Comparison of ENCODE assay signal across 21 cellular contexts in genomic region chr22:32733196-32733595, GRCh38.
"Had no signal": no experiment of that assay in that cellular context is flagged by ENCODE, and none has a peak within 500 bp of the region (broad histone marks: within the 10 kb centered on the region; RNA-seq: fewer than 3 reads in every experiment).

No MANE protein-coding gene starts in this region.

- H3K36me3 Mint-ChIP-seq: activated naive CD4-positive, alpha-beta T cell treated with anti-CD3 and anti-CD28 coated beads, Interleukin-2, amount 50 U/mL, for 24 hours had no signal

- H3K27me3 Mint-ChIP-seq: activated naive CD4-positive, alpha-beta T cell treated with anti-CD3 and anti-CD28 coated beads, Interleukin-2, amount 50 U/mL, for 24 hours had no signal

- H3K4me1 Mint-ChIP-seq: activated naive CD4-positive, alpha-beta T cell treated with anti-CD3 and anti-CD28 coated beads, Interleukin-2, amount 50 U/mL, for 24 hours; T-helper 17 cell had no signal

- FAIRE-seq: TTC549 had no signal

- DNase-seq: activated CD4-positive, alpha-beta T cell treated with anti-CD3 and anti-CD28 coated beads for 4 hours; activated CD8-positive, alpha-beta memory T cell treated with anti-CD3 and anti-CD28 coated beads, Interleukin-2, amount 50 U/mL, for 4 hours; activated CD8-positive, alpha-beta T cell treated with anti-CD3 and anti-CD28 coated beads for 36 hours; activated T-cell treated with anti-CD3 and anti-CD28 coated beads, Interleukin-2, amount 50 U/mL, for 72 hours; aorta; caudate nucleus; MG63; MV-4-11; NCI-H1105; NCI-H2029; NCI-H2107; NCI-H2171 treated with DMSO at 0.1 percent for 48 hours; NCI-H226; NCI-H526; NCI-H82; SHP77; T-helper 17 cell; T-helper 9 cell had no signal

- H3K9me3 Mint-ChIP-seq: activated CD8-positive, alpha-beta T cell treated with anti-CD3 and anti-CD28 coated beads for 36 hours; activated naive CD4-positive, alpha-beta T cell treated with anti-CD3 and anti-CD28 coated beads, Interleukin-2, amount 50 U/mL, for 24 hours; activated T-cell treated with anti-CD3 and anti-CD28 coated beads, Interleukin-2, amount 50 U/mL, for 72 hours; activated T-helper 2 cell treated with anti-CD3 and anti-CD28 coated beads, Interferon-gamma antibody, Interleukin-2, Interleukin-4, amounts not matched to agents 10 μg/mL and 5 μg/mL and 100 μg/mL, durations not matched to agents 14 hours and 24 hours and 36 hours had no signal

- H3K4me3 Mint-ChIP-seq: activated CD8-positive, alpha-beta T cell treated with anti-CD3 and anti-CD28 coated beads for 36 hours; activated naive CD4-positive, alpha-beta T cell treated with anti-CD3 and anti-CD28 coated beads, Interleukin-2, amount 50 U/mL, for 24 hours; activated T-cell treated with anti-CD3 and anti-CD28 coated beads, Interleukin-2, amount 50 U/mL, for 72 hours; T-helper 17 cell had no signal

- H3K27ac Mint-ChIP-seq: activated CD8-positive, alpha-beta T cell treated with anti-CD3 and anti-CD28 coated beads for 36 hours; activated T-cell treated with anti-CD3 and anti-CD28 coated beads, Interleukin-2, amount 50 U/mL, for 72 hours; activated T-helper 2 cell treated with anti-CD3 and anti-CD28 coated beads, Interferon-gamma antibody, Interleukin-2, Interleukin-4, amounts not matched to agents 10 μg/mL and 5 μg/mL and 100 μg/mL, durations not matched to agents 14 hours and 24 hours and 36 hours; T-helper 17 cell had no signal
